18 cellular contexts compared by ENCODE assay signal in genomic region chr20:41119593-41120561, GRCh38. TPM values are rescaled to one million over a fixed set of nuclear protein-coding genes. Genes with fewer than 3 reads are reported as not detected.
DNase-seq lines count a peak whose midpoint lies in the region; ATAC-seq and TF ChIP-seq lines count a peak whose summit lies in the region.
"Had no signal": no experiment of that assay in that cellular context is flagged by ENCODE, and none has a peak within 500 bp of the region (broad histone marks: within the 10 kb centered on the region; RNA-seq: fewer than 3 reads in every experiment).

No MANE protein-coding gene starts in this region.

- no peaks in the 10 kb centered on the region for H3K36me3 ChIP-seq in mucosa of descending colon (ENCODE audit: low read depth)

- H3K9me3 ChIP-seq in mucosa of descending colon, result no peaks in the 10 kb centered on the region
- H3K9me3 ChIP-seq: gastroesophageal sphincter, pancreas had no signal

- TF ChIP-seq CTCF in mucosa of descending colon (IDR thresholded peaks at IDR 0.05) (no peak), lower leg skin (IDR thresholded peaks at IDR 0.05) (no peak)

- intact Hi-C loops in mucosa of descending colon (cut with DNase I, micrococcal nuclease), result no loop called here
- intact Hi-C loops in lower leg skin (cut with DNase I; ENCODE audit: low total_unique reads), result no loop called here

- ATAC-seq in mucosa of descending colon (peak; percentile 71), HG03135 (IDR thresholded peaks at IDR 0.05; ENCODE audit: unreplicated experiment) (no peak), HG03039 (IDR thresholded peaks at IDR 0.05; ENCODE audit: unreplicated experiment) (no peak)
- ATAC-seq: gastroesophageal sphincter had no signal

- DNase-seq in Ammon's horn (ENCODE audit: low spot score) (peak; percentile 75), NCI-H2029 (lab: John Stamatoyannopoulos, UW) (peak; percentile 91), astrocyte of the hippocampus (ENCODE audit: low read depth, low spot score) (peak; percentile 74), mucosa of descending colon (no peak), LoVo (ENCODE audit: low spot score) (no peak), lower leg skin (ENCODE audit: low spot score in 2 of 2) (no peak)
- DNase-seq: activated CD4-positive, alpha-beta T cell treated with anti-CD3 and anti-CD28 coated beads, Interleukin-2, amount 50 U/mL, for 1 hour; activated effector memory CD4-positive, alpha-beta T cell treated with Interleukin-2 at 50 U/mL for 16 hours; DMS53; NCI-H1417; NCI-H524; pancreas; stimulated activated CD4-positive, alpha-beta T cell treated with anti-CD3 and anti-CD28 coated beads, Interleukin-12 subunit alpha, Interleukin-12 subunit beta, amount 100 ng/mL, for 4 hours; T-helper 9 cell had no signal

- 71 to 73% methylated on average over 7 of the region's 7 CpGs for WGBS in lower leg skin, 2 donors

- H3K4me3 ChIP-seq in mucosa of descending colon (no peak overlapping the region), lower leg skin (ENCODE audit: low read depth, poor library complexity, severe bottlenecking) (no peak overlapping the region)
- H3K4me3 ChIP-seq: cardiac muscle cell, gastroesophageal sphincter, pancreas had no signal

- TF ChIP-seq POLR2A in lower leg skin (IDR thresholded peaks at IDR 0.05), result no peak

- H3K4me1 ChIP-seq in mucosa of descending colon (ENCODE audit: low read depth), result peaks cover 3% of the 10 kb centered on the region
- H3K4me1 ChIP-seq: pancreas had no signal

RNA-seq across cellular contexts. Expression of gene PLCG1, which starts 17.5 kb away (rescaled TPM):
- total RNA-seq in mucosa of descending colon (10 to 100 TPM; 65.2 to 98.4 (median 85.4) TPM), lower leg skin (100 to 1,000 TPM in 1 of 4 donors, 10 to 100 TPM in 3; 59.0 to 138 (median 72.5) TPM)

Comparison
In these comparisons a context has a peak if more than half of its experiments do, and no peak if none do; other contexts are left out.
1. DNase-seq: peak in Ammon's horn (single experiment), NCI-H2029 (single experiment) and astrocyte of the hippocampus (single experiment); none in mucosa of descending colon (0 of 3), LoVo (single experiment) and lower leg skin (0 of 2).